1 cellular context compared by ENCODE assay signal in genomic region chr15:67722418-67722817, GRCh38.
TF ChIP-seq lines count a peak whose summit lies in the region.

No MANE protein-coding gene starts in this region.

TF ChIP-seq in HEK293, 187 proteins besides CTCF, POLR2A, EP300 and RAD21 (continued from another document):
- peak; percentile 93 for TF ChIP-seq PRDM6 (tag by site-specific recombination; IDR thresholded peaks at IDR 0.05)
- TF ChIP-seq ZNF514 (tag by site-specific recombination; IDR thresholded peaks at IDR 0.05), result no peak
- TF ChIP-seq ZSCAN23 (tag by site-specific recombination; IDR thresholded peaks at IDR 0.05), result no peak
